ENCODE assay signal across 9 cellular contexts in the genomic region with DNA sequence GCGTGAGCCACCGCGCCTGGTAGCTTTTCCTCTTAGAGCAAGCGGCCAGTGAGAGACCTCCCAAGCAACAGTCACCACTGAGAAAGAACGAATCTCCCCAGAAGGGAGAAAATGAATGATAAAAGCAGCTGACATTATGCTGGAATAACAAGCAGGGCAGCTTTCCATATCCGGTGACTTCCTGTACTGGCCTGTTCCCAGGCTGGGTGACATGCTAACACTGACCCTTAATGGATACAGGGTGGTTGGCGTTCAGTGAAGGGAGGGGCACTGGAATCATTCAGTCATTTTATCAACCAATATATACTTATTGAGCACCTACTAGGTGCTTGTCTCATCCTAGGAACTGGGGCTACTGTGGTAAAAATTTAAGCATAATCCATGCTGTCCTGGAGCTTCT.
"Had no signal": no experiment of that assay in that cellular context is flagged by ENCODE, and none has a peak within 500 bp of the region (broad histone marks: within the 10 kb centered on the region; RNA-seq: fewer than 3 reads in every experiment).

No MANE protein-coding gene starts in this region.

- ATAC-seq: GM23338, HCT116 had no signal

- H3K27ac ChIP-seq: GM23248 had no signal

- H3K9ac ChIP-seq: GM23248 had no signal

- H3K36me3 ChIP-seq: HAP-1 had no signal

- DNase-seq: GM23248, GOT3, H7, H9, HCEC 1CT, HFFc6 had no signal

- H3K9me3 ChIP-seq: HAP-1 had no signal

- H3K4me2 ChIP-seq: GM23338 had no signal

- H3K4me3 ChIP-seq: GM23248, GM23338, HAP-1 had no signal

- H2AFZ ChIP-seq: GM23248, GM23338 had no signal
